Comparison of ENCODE assay signal across 1 cellular context in the genomic region with DNA sequence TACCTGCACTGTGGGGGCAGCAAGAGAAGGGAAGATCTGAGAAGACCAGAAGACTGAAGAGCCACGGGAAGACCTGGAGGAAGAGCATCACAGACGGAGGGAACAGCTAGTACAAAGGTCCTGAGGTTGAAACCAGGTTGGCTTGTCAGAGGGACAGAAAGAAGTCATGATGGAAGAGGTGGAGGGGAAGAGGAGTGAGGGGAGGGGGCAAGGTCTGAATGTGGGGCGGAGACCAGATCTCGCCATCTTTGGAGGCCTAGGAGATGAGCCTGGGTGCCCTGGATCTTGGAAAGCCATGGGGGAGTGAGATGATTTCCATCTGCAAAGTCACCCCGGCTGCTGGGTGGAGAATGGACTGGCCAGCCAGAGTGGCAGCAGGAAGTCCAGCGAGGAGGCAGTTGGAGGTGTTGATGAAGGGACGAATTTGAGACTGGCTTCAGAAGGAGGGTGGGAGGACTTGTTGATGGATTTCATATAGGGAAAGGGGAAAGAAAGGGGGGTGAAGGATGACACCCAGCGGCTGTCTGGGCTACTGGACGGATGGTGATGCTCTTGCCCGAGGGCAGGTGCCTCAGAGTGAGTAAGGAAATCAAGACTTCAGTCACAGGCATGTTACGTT.
TF ChIP-seq lines count a peak whose summit lies in the region.

No MANE protein-coding gene starts in this region.

TF ChIP-seq in GM12878, 131 proteins besides CTCF, POLR2A, EP300 and RAD21:
- TF ChIP-seq, protein P1, sequence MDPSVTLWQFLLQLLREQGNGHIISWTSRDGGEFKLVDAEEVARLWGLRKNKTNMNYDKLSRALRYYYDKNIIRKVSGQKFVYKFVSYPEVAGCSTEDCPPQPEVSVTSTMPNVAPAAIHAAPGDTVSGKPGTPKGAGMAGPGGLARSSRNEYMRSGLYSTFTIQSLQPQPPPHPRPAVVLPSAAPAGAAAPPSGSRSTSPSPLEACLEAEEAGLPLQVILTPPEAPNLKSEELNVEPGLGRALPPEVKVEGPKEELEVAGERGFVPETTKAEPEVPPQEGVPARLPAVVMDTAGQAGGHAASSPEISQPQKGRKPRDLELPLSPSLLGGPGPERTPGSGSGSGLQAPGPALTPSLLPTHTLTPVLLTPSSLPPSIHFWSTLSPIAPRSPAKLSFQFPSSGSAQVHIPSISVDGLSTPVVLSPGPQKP (IDR thresholded peaks at IDR 0.05; ENCODE audit: low read depth, low read length), result no peak
- TF ChIP-seq NR2C2 (IDR thresholded peaks at IDR 0.05; ENCODE audit: borderline replicate concordance, control insufficient read depth, insufficient read length, low read depth) (no peak), NFYA (IDR thresholded peaks at IDR 0.05; ENCODE audit: borderline replicate concordance, low read depth, low read length) (no peak), FOXM1 (IDR thresholded peaks at IDR 0.05; ENCODE audit: low read depth, low read length) (no peak), RBBP5 (conservative IDR thresholded peaks at IDR 0.05) (no peak), ZBTB4 (CRISPR knock-in tag; IDR thresholded peaks at IDR 0.05) (no peak), HDAC2 (IDR thresholded peaks at IDR 0.05) (no peak), EZH2 (IDR thresholded peaks at IDR 0.05; ENCODE audit: borderline replicate concordance, control insufficient read depth, low read depth, low read length) (no peak), PML (IDR thresholded peaks at IDR 0.05; ENCODE audit: low read length) (no peak), CHD1 (IDR thresholded peaks at IDR 0.05; ENCODE audit: low read depth, low read length) (no peak), DPF2 (IDR thresholded peaks at IDR 0.05) (no peak), NFXL1 (IDR thresholded peaks at IDR 0.05; ENCODE audit: borderline replicate concordance) (no peak)
TF ChIP-seq in GM12878: peak in this region for 0.
